8 cellular contexts compared by ENCODE assay signal in the genomic region with DNA sequence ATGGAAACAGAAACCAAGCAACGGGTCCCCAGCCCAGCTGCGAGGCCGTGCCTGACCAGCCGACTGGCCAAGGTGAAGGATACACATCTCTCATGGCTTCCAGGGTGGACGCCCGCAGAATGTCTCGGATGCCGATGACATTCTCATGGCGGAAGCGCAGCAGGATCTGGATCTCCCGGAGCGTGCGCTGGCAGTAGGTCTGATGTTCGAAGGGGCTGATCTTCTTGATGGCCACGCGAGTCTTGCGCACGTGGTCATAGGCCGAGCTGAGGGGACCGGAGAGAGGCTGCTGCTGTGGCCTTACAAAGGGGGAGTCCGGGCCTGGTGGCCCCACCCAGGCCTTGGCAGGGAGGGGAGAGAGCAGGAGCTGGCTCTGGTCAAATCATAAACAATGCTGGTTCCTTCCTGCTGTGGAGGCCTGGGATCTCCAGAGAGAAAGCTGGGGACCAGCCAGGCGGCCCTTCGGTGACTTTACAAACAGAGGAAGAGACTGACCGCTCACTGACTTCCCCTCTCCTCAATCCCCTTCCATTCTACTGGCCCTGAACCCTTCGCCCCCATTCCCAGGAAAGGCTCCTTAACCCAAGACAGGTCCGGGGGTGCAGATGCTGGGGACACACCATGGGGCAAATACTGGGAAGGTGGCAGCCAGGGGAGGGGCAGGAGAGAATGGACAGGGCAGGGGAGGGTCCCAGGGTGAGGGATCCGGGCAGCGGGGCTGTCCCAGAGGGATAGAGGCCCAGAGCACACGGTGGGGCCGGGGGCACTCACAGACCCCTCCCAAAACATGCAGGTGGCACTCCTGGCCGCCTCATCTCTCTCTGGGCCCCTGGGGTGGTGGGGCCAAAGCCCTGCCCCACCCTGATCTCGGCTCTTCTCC. TPM values are rescaled to one million over a fixed set of nuclear protein-coding genes. Genes with fewer than 3 reads are reported as not detected.
DNase-seq lines count a peak whose midpoint lies in the region; ATAC-seq, FAIRE-seq and TF ChIP-seq lines count a peak whose summit lies in the region.

No MANE protein-coding gene starts in this region.

- H3K9me3 ChIP-seq in HUES6 (ENCODE audit: control insufficient read depth, insufficient read depth, low read depth, low read length): no peaks in the 10 kb centered on the region
- no peaks in the 10 kb centered on the region for H3K9me3 ChIP-seq in keratinocyte (ENCODE audit: control insufficient read depth, low read depth, low read length)

- no peaks in the 10 kb centered on the region for H3K9me1 ChIP-seq in keratinocyte (ENCODE audit: control insufficient read depth, extremely low read depth, insufficient read depth, low read length)

- H3K27me3 Mint-ChIP-seq in brain: peaks cover 4% of the 10 kb centered on the region
- H3K27me3 Mint-ChIP-seq in stimulated activated naive CD8-positive, alpha-beta T cell treated with anti-CD3 and anti-CD28 coated beads, Interleukin-15, amount 100 ng/mL, for 72 hours: no peaks in the 10 kb centered on the region

- no peak for FAIRE-seq in keratinocyte (lab: Jason Lieb, UNC)

- H3K4me1 ChIP-seq in HUES6 (ENCODE audit: control insufficient read depth, insufficient read depth, low read length) (peaks cover 5% of the 10 kb centered on the region; the same call in 1 of the 2 replicates), keratinocyte (ENCODE audit: control insufficient read depth, extremely low read depth, insufficient read depth, low read length) (peaks cover 5% of the 10 kb centered on the region)

- H2AFZ ChIP-seq in keratinocyte (ENCODE audit: control insufficient read depth, low read length): peak overlapping the region; percentile 66

- no peaks in the 10 kb centered on the region for H3K79me2 ChIP-seq in keratinocyte (ENCODE audit: control insufficient read depth, insufficient read depth, low read length)

- H3K36me3 Mint-ChIP-seq in brain: peaks cover 12% of the 10 kb centered on the region

- H3K27ac Mint-ChIP-seq in brain: peak overlapping the region; percentile 94 to 98 (median 98)
- H3K27ac Mint-ChIP-seq in stimulated activated naive CD8-positive, alpha-beta T cell treated with anti-CD3 and anti-CD28 coated beads, Interleukin-15, amount 100 ng/mL, for 72 hours: peak overlapping the region; percentile 63 to 93

- peaks cover 21% of the 10 kb centered on the region for H3K4me1 Mint-ChIP-seq in brain
- peaks cover 43% of the 10 kb centered on the region for H3K4me1 Mint-ChIP-seq in stimulated activated naive CD8-positive, alpha-beta T cell treated with anti-CD3 and anti-CD28 coated beads, Interleukin-15, amount 100 ng/mL, for 72 hours

- no peak for ATAC-seq in stimulated activated naive CD8-positive, alpha-beta T cell treated with anti-CD3 and anti-CD28 coated beads, Interleukin-15, amount 100 ng/mL, for 72 hours
- ATAC-seq in activated CD4-positive, CD25-positive, alpha-beta regulatory T cell treated with anti-CD3 and anti-CD28 coated beads, Interleukin-2, amount 50 U/mL, for 24 hours: no peak

- no peaks in the 10 kb centered on the region for H3K9me3 Mint-ChIP-seq in brain
- H3K9me3 Mint-ChIP-seq in stimulated activated naive CD8-positive, alpha-beta T cell treated with anti-CD3 and anti-CD28 coated beads, Interleukin-15, amount 100 ng/mL, for 72 hours: no peaks in the 10 kb centered on the region

- peak overlapping the region; percentile 77 for H3K4me2 ChIP-seq in keratinocyte (ENCODE audit: control insufficient read depth, extremely low read depth, insufficient read depth, low read depth, low read length)

- H4K20me1 ChIP-seq in keratinocyte (ENCODE audit: control insufficient read depth, extremely low read depth, insufficient read depth, low read length): no peaks in the 10 kb centered on the region

- DNase-seq in keratinocyte (ENCODE audit: low read depth, low spot score): no peak
- DNase-seq in stimulated activated naive CD8-positive, alpha-beta T cell treated with anti-CD3 and anti-CD28 coated beads, Interleukin-15, amount 100 ng/mL, for 72 hours: no peak
- no peak for DNase-seq in NCI-H2107 (lab: John Stamatoyannopoulos, UW)
- DNase-seq in stimulated activated CD4-positive, alpha-beta T cell treated with anti-CD3 and anti-CD28 coated beads, Interleukin-15, amount 100 ng/mL, for 24 hours: no peak
- DNase-seq in OCI-M2 (lab: John Stamatoyannopoulos, UW; ENCODE audit: unreplicated experiment): no peak

- H3K4me3 Mint-ChIP-seq in brain: peak overlapping the region; percentile 90 to 94 (median 93)
- peak overlapping the region; percentile 90 to 91 for H3K4me3 Mint-ChIP-seq in stimulated activated naive CD8-positive, alpha-beta T cell treated with anti-CD3 and anti-CD28 coated beads, Interleukin-15, amount 100 ng/mL, for 72 hours

- H3K27ac ChIP-seq in HUES6 (ENCODE audit: low read depth, low read length): no peak overlapping the region
- H3K27ac ChIP-seq in keratinocyte (ENCODE audit: control insufficient read depth, insufficient read depth, low read length): no peak overlapping the region

- H3K4me3 ChIP-seq in HUES6 (ENCODE audit: low read depth, low read length) (peak overlapping the region; percentile 93), keratinocyte (ENCODE audit: control insufficient read depth in 2 of 3, extremely low read depth in 1 of 3, insufficient read depth in 2 of 3, low read depth in 1 of 3, low read length in 3 of 3) (peak overlapping the region; percentile 67 to 79 (median 68))

- peak overlapping the region; percentile 68 for H3K9ac ChIP-seq in HUES6 (ENCODE audit: low read length)
- H3K9ac ChIP-seq in keratinocyte (ENCODE audit: control insufficient read depth, extremely low read depth, insufficient read depth, low read length): peak overlapping the region; percentile 65

- H3K36me3 ChIP-seq in HUES6 (ENCODE audit: control insufficient read depth, insufficient read depth, low read length) (peaks cover 24% of the 10 kb centered on the region), keratinocyte (ENCODE audit: control insufficient read depth in 2 of 2, extremely low read depth in 1 of 2, insufficient read depth in 2 of 2, low read length in 2 of 2) (peaks cover 0 to 4% of the 10 kb centered on the region in 2 experiments)

- dilution Hi-C loops in keratinocyte (cut with MboI; ENCODE audit: extremely low pct_ligation_motif_present, low sequenced_read_pairs): no loop called here

- no peaks in the 10 kb centered on the region for H3K27me3 ChIP-seq in HUES6 (ENCODE audit: control insufficient read depth, insufficient read depth, low read length)
- no peaks in the 10 kb centered on the region for H3K27me3 ChIP-seq in keratinocyte (ENCODE audit: control insufficient read depth, extremely low read depth, insufficient read depth, low read length)

- no peak for TF ChIP-seq CTCF in brain (conservative IDR thresholded peaks at IDR 0.05)
- TF ChIP-seq CTCF in keratinocyte (optimal IDR thresholded peaks at IDR 0.05 in 1 of 3, IDR thresholded peaks at IDR 0.05 in 1 of 3, conservative IDR thresholded peaks at IDR 0.05 in 1 of 3; ENCODE audit: extremely low read depth in 1 of 3, insufficient read depth in 2 of 3, low read length in 3 of 3): no peak

RNA-seq across cellular contexts. Expression of a gene that starts 1.0 kb away (rescaled TPM):
- polyA plus RNA-seq in brain (ENCODE audit: insufficient read depth, low read depth, low replicate concordance) (234 TPM), keratinocyte (42.0 to 64.9 TPM (median 60.8 TPM) in 3 replicates)
- 17.1 TPM for polyA plus RNA-seq in keratinocyte (2011; ENCODE audit: low read depth)
- 39.8 and 53.0 TPM in 2 replicates for polyA plus RNA-seq in keratinocyte (2011; cell fraction: cytosol; rRNA removed)
- 29.3 and 44.4 TPM in 2 replicates for polyA plus RNA-seq in keratinocyte (2011; cell fraction: nucleus; rRNA removed)
- 35.7 and 38.6 TPM in 2 replicates for polyA plus RNA-seq in keratinocyte (2012; ENCODE audit: low replicate concordance)
- polyA minus RNA-seq in keratinocyte: 14.6 to 78.5 TPM (median 33.3 TPM) in 3 replicates
- 35.3 TPM for polyA minus RNA-seq in keratinocyte (2011; cell fraction: cytosol; rRNA and poly(A)+ RNA removed)
- polyA minus RNA-seq in keratinocyte (2011; cell fraction: nucleus; rRNA and poly(A)+ RNA removed): 5.7 and 9.9 TPM in 2 replicates

RNA-seq across cellular contexts. Expression of a gene that starts 8.6 kb away (rescaled TPM):
- polyA plus RNA-seq in brain (ENCODE audit: insufficient read depth, low read depth, low replicate concordance): 0.76 TPM
- 0.68 to 1.8 TPM (median 1.1 TPM) in 3 replicates for polyA plus RNA-seq in keratinocyte
- polyA plus RNA-seq in keratinocyte (2011; ENCODE audit: low read depth): 4.8 TPM
- polyA plus RNA-seq in keratinocyte (2011; cell fraction: cytosol; rRNA removed): 0.39 and 0.58 TPM in 2 replicates
- 3.9 and 4.6 TPM in 2 replicates for polyA plus RNA-seq in keratinocyte (2011; cell fraction: nucleus; rRNA removed)
- 0.56 and 12.1 TPM in 2 replicates for polyA plus RNA-seq in keratinocyte (2012; ENCODE audit: low replicate concordance)
- polyA minus RNA-seq in keratinocyte: 0.54 to 1.8 TPM (median 0.76 TPM) in 3 replicates
- not detected for polyA minus RNA-seq in keratinocyte (2011; cell fraction: cytosol; rRNA and poly(A)+ RNA removed)
- 0.62 and 1.2 TPM in 2 replicates for polyA minus RNA-seq in keratinocyte (2011; cell fraction: nucleus; rRNA and poly(A)+ RNA removed)

RNA-seq across cellular contexts. Expression of a gene that starts 26.0 kb away (rescaled TPM):
- polyA plus RNA-seq in brain (ENCODE audit: insufficient read depth, low read depth, low replicate concordance) (277 TPM), keratinocyte (13.5 to 16.3 TPM (median 15.7 TPM) in 3 replicates)
- 72.9 TPM for polyA plus RNA-seq in keratinocyte (2011; ENCODE audit: low read depth)
- 9.4 and 21.3 TPM in 2 replicates for polyA plus RNA-seq in keratinocyte (2011; cell fraction: cytosol; rRNA removed)
- 33.1 and 41.6 TPM in 2 replicates for polyA plus RNA-seq in keratinocyte (2011; cell fraction: nucleus; rRNA removed)
- 23.9 and 110 TPM in 2 replicates for polyA plus RNA-seq in keratinocyte (2012; ENCODE audit: low replicate concordance)
- polyA minus RNA-seq in keratinocyte: 4.7 to 16.4 TPM (median 8.6 TPM) in 3 replicates
- 17.8 TPM for polyA minus RNA-seq in keratinocyte (2011; cell fraction: cytosol; rRNA and poly(A)+ RNA removed)
- polyA minus RNA-seq in keratinocyte (2011; cell fraction: nucleus; rRNA and poly(A)+ RNA removed): 6.4 and 7.8 TPM in 2 replicates

RNA-seq across cellular contexts. Expression of a gene that starts 30.3 kb away (rescaled TPM):
- polyA plus RNA-seq in brain (ENCODE audit: insufficient read depth, low read depth, low replicate concordance): 2.0 TPM
- 0.06 to 0.18 TPM (median 0.18 TPM) in 3 replicates for polyA plus RNA-seq in keratinocyte
- polyA plus RNA-seq in keratinocyte (2011; ENCODE audit: low read depth): 0.77 TPM
- 0.04 and 0.16 TPM in 2 replicates for polyA plus RNA-seq in keratinocyte (2011; cell fraction: cytosol; rRNA removed)
- polyA plus RNA-seq in keratinocyte (2011; cell fraction: nucleus; rRNA removed): 0.32 and 0.61 TPM in 2 replicates
- polyA plus RNA-seq in keratinocyte (2012; ENCODE audit: low replicate concordance): 0.31 and 0.71 TPM in 2 replicates
- 0.13 TPM in 1 of 3 replicates, not detected in the others for polyA minus RNA-seq in keratinocyte
- not detected for polyA minus RNA-seq in keratinocyte (2011; cell fraction: cytosol; rRNA and poly(A)+ RNA removed)
- polyA minus RNA-seq in keratinocyte (2011; cell fraction: nucleus; rRNA and poly(A)+ RNA removed): not detected in 2 replicates

RNA-seq across cellular contexts. Expression of a gene that starts 46.2 kb away (rescaled TPM):
- polyA plus RNA-seq in brain (ENCODE audit: insufficient read depth, low read depth, low replicate concordance) (105 TPM), keratinocyte (124 to 188 TPM (median 167 TPM) in 3 replicates)
- polyA plus RNA-seq in keratinocyte (2011; ENCODE audit: low read depth): 101 TPM
- 113 and 148 TPM in 2 replicates for polyA plus RNA-seq in keratinocyte (2011; cell fraction: cytosol; rRNA removed)
- polyA plus RNA-seq in keratinocyte (2011; cell fraction: nucleus; rRNA removed): 120 and 128 TPM in 2 replicates
- 113 and 135 TPM in 2 replicates for polyA plus RNA-seq in keratinocyte (2012; ENCODE audit: low replicate concordance)
- polyA minus RNA-seq in keratinocyte: 294 to 472 TPM (median 388 TPM) in 3 replicates
- 300 TPM for polyA minus RNA-seq in keratinocyte (2011; cell fraction: cytosol; rRNA and poly(A)+ RNA removed)
- 58.5 and 62.4 TPM in 2 replicates for polyA minus RNA-seq in keratinocyte (2011; cell fraction: nucleus; rRNA and poly(A)+ RNA removed)
